Comparison of ENCODE assay signal across 9 cellular contexts in the genomic region with DNA sequence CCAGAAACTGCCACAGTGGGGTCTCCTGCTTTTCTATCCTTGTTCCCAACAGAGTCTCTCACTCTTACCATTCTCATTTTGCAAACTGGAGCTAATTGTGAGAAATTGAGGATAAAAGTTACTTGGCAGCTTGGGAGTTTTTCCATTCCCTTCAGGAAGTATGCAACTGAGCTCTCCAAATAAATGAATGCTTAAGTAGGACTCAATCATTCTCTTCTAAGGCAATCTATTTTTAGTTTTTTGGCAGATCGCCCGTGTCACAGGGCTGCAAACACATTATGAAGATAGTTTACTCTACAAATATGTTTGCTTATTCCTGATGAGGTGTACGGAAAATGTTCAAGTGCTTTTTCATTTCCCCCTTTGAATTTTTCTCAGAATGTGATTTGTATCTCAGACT. TPM values are rescaled to one million over a fixed set of nuclear protein-coding genes. Genes with fewer than 3 reads are reported as not detected.
DNase-seq lines count a peak whose midpoint lies in the region; ATAC-seq and TF ChIP-seq lines count a peak whose summit lies in the region.
"Had no signal": no experiment of that assay in that cellular context is flagged by ENCODE, and none has a peak within 500 bp of the region (broad histone marks: within the 10 kb centered on the region; RNA-seq: fewer than 3 reads in every experiment).

No MANE protein-coding gene starts in this region.

- no peak overlapping the region for H3K23ac ChIP-seq in neuronal stem cell (ENCODE audit: low read depth, low read length, poor library complexity)

- H3K9me3 ChIP-seq in neuronal stem cell (replicated peaks in 1 of 2; ENCODE audit: control insufficient read depth in 2 of 2, insufficient read depth in 1 of 2, low read depth in 1 of 2, low read length in 2 of 2): no peaks in the 10 kb centered on the region

- no peaks in the 10 kb centered on the region for H3K79me1 ChIP-seq in neuronal stem cell (ENCODE audit: low read depth, low read length)

- H3K4me3 ChIP-seq in fibroblast of villous mesenchyme (ENCODE audit: low read depth, low read length): no peak overlapping the region
- H3K4me3 ChIP-seq in retinal pigment epithelial cell (ENCODE audit: low read length): no peak overlapping the region
- H3K4me3 ChIP-seq in neuronal stem cell (ENCODE audit: low read length in 2 of 2): no peak overlapping the region

- no peak overlapping the region for H4K91ac ChIP-seq in neuronal stem cell (ENCODE audit: low read depth, low read length, poor library complexity)

- H2BK120ac ChIP-seq in neuronal stem cell (ENCODE audit: low read depth, low read length): no peak overlapping the region

- peaks cover 0 to 21% (median 0%) of the 10 kb centered on the region in 3 experiments for H3K27me3 ChIP-seq in neuronal stem cell (ENCODE audit: control insufficient read depth in 3 of 3, insufficient read depth in 3 of 3, low read depth in 1 of 3, low read length in 3 of 3)

- no peak for ATAC-seq in GM18517 (IDR thresholded peaks at IDR 0.05; ENCODE audit: unreplicated experiment)
- no peak for ATAC-seq in GM19452 (IDR thresholded peaks at IDR 0.05; ENCODE audit: unreplicated experiment)

- H3K4me2 ChIP-seq in neuronal stem cell (ENCODE audit: insufficient read depth, low read length, poor library complexity, severe bottlenecking): no peak overlapping the region

- no peak overlapping the region for H3K27ac Mint-ChIP-seq in HFFc6

- H2BK12ac ChIP-seq in neuronal stem cell (ENCODE audit: low read length): no peak overlapping the region

- H3K4me1 ChIP-seq in neuronal stem cell (ENCODE audit: control insufficient read depth in 2 of 2, insufficient read depth in 1 of 2, low read depth in 1 of 2, low read length in 2 of 2): no peaks in the 10 kb centered on the region

- no peak overlapping the region for H2BK15ac ChIP-seq in neuronal stem cell (ENCODE audit: low read length)

- H3K18ac ChIP-seq in neuronal stem cell (ENCODE audit: low read length): no peak overlapping the region

- H3K14ac ChIP-seq in neuronal stem cell (ENCODE audit: low read length): no peak overlapping the region

- H2BK5ac ChIP-seq in neuronal stem cell (ENCODE audit: low read length): no peak overlapping the region

- H4K8ac ChIP-seq in neuronal stem cell (ENCODE audit: low read depth, low read length): no peak overlapping the region

- no peak for TF ChIP-seq CTCF in HFFc6 (IDR thresholded peaks at IDR 0.05)
- no peak for TF ChIP-seq CTCF in fibroblast of villous mesenchyme (IDR thresholded peaks at IDR 0.05; ENCODE audit: insufficient read depth, low read depth, low read length)
- TF ChIP-seq CTCF in retinal pigment epithelial cell (conservative IDR thresholded peaks at IDR 0.05; ENCODE audit: low read depth, low read length): no peak

- no peak overlapping the region for H2AFZ ChIP-seq in neuronal stem cell (ENCODE audit: low read length)

- H3K36me3 ChIP-seq in neuronal stem cell (replicated peaks in 1 of 2; ENCODE audit: control insufficient read depth in 2 of 2, insufficient read depth in 2 of 2, low read length in 2 of 2): no peaks in the 10 kb centered on the region

- no peaks in the 10 kb centered on the region for H3K36me3 Mint-ChIP-seq in HFFc6 (ENCODE audit: low read depth)

- H3K4me1 Mint-ChIP-seq in HFFc6 (ENCODE audit: low read depth): no peaks in the 10 kb centered on the region

- no CpG with 5 or more reads among the region's 3 CpGs for WGBS in neuronal stem cell (ENCODE audit: extremely low coverage in 2 of 2, insufficient read length in 2 of 2, insufficient replicate concordance in 1 of 2), 2 donors

- DNase-seq in HFFc6 (peak; percentile 4), NCI-H748 (lab: John Stamatoyannopoulos, UW; ENCODE audit: unreplicated experiment) (peak; percentile 88), fibroblast of villous mesenchyme (ENCODE audit: low read depth) (peak; percentile 37), retinal pigment epithelial cell (ENCODE audit: low read depth) (peak; percentile 34), neuronal stem cell (ENCODE audit: low spot score) (no peak), T-helper 9 cell (no peak)

- peaks cover 2% of the 10 kb centered on the region; the same call in 1 of the 2 replicates for H3K27me3 Mint-ChIP-seq in HFFc6 (ENCODE audit: insufficient read depth)

- no peak overlapping the region for H3K27ac ChIP-seq in neuronal stem cell (replicated peaks; ENCODE audit: low read length)
- H3K27ac ChIP-seq: HL-60 had no signal

- no peak overlapping the region for H3K4me3 Mint-ChIP-seq in HFFc6

- no peak overlapping the region for H3K9ac ChIP-seq in neuronal stem cell (ENCODE audit: low read depth, low read length, poor library complexity)

- H2AK5ac ChIP-seq in neuronal stem cell (ENCODE audit: low read depth, low read length): no peak overlapping the region

- no peak overlapping the region for H3K4ac ChIP-seq in neuronal stem cell (ENCODE audit: low read length)

- H3K9me3 Mint-ChIP-seq in HFFc6: no peaks in the 10 kb centered on the region

RNA-seq across cellular contexts. Expression of a gene that starts 5.3 kb away (rescaled TPM):
- not detected for total RNA-seq in HFFc6 (2021; fragmentation: NEBNext Ultra II Directional; extraction: Animal tissue kit (Norgen Biotek cat#: 25700))
- not detected in 2 replicates for total RNA-seq in fibroblast of villous mesenchyme
- polyA plus RNA-seq in neuronal stem cell (2013, experiment 1 of 2): not detected
- not detected for polyA plus RNA-seq in neuronal stem cell (2013, experiment 2 of 2)

RNA-seq across cellular contexts. Expression of a gene that starts 25.2 kb away (rescaled TPM):
- total RNA-seq in HFFc6 (2021; fragmentation: NEBNext Ultra II Directional; extraction: Animal tissue kit (Norgen Biotek cat#: 25700)): 1 to 10 TPM; 4.8 to 6.8 (median 6.0) TPM
- 7.1 and 9.9 TPM in 2 replicates for total RNA-seq in fibroblast of villous mesenchyme
- polyA plus RNA-seq in neuronal stem cell (2013, experiment 1 of 2): 9.9 TPM
- 10.2 TPM for polyA plus RNA-seq in neuronal stem cell (2013, experiment 2 of 2)

RNA-seq across cellular contexts. Expression of a gene that starts 40.2 kb away (rescaled TPM):
- under 1 TPM; 0.41 to 0.94 (median 0.58) TPM for total RNA-seq in HFFc6 (2021; fragmentation: NEBNext Ultra II Directional; extraction: Animal tissue kit (Norgen Biotek cat#: 25700))
- 0.64 and 2.6 TPM in 2 replicates for total RNA-seq in fibroblast of villous mesenchyme
- polyA plus RNA-seq in neuronal stem cell (2013, experiment 1 of 2): 0.47 TPM
- polyA plus RNA-seq in neuronal stem cell (2013, experiment 2 of 2): 0.40 TPM

Comparison
In these comparisons a context has a peak if more than half of its experiments do, and no peak if none do; other contexts are left out.
1. DNase-seq: peak in HFFc6 (single experiment), NCI-H748 (single experiment), fibroblast of villous mesenchyme (single experiment) and retinal pigment epithelial cell (single experiment); none in neuronal stem cell (single experiment) and T-helper 9 cell (single experiment).